ENCODE assay signal across 19 cellular contexts in genomic region chr22:25729016-25729415, GRCh38.
"Had no signal": no experiment of that assay in that cellular context is flagged by ENCODE, and none has a peak within 500 bp of the region (broad histone marks: within the 10 kb centered on the region; RNA-seq: fewer than 3 reads in every experiment).

No MANE protein-coding gene starts in this region.

- H3K36me3 Mint-ChIP-seq: neural progenitor cell, type B pancreatic cell had no signal

- DNase-seq: activated CD4-positive, alpha-beta T cell treated with anti-CD3 and anti-CD28 coated beads, Interleukin-2, amount 10 ng/mL, durations not matched to agents 7 days and 5 days; activated CD8-positive, alpha-beta T cell treated with anti-CD3 and anti-CD28 coated beads, Interleukin-2, amount 10 ng/mL, durations not matched to agents 7 days and 5 days; activated effector memory CD4-positive, alpha-beta T cell treated with anti-CD3 and anti-CD28 coated beads, Interleukin-2, amount 50 U/mL, for 16 hours; activated naive CD4-positive, alpha-beta T cell treated with anti-CD3 and anti-CD28 coated beads, Interleukin-2, amount 50 U/mL, for 16 hours; activated T-cell treated with anti-CD3 and anti-CD28 coated beads, Interleukin-2, amount 50 U/mL, for 4 hours; caudate nucleus; dorsolateral prefrontal cortex; foreskin fibroblast; left ventricle myocardium inferior; mammary epithelial cell; stimulated activated CD4-positive, alpha-beta T cell treated with anti-CD3 and anti-CD28 coated beads, Interleukin-2, amount 100 ng/mL, for 24 hours; T1000; testis had no signal

- H3K27ac Mint-ChIP-seq: progenitor cell of endocrine pancreas, type B pancreatic cell had no signal

- H3K9me3 Mint-ChIP-seq: activated T-cell treated with anti-CD3 and anti-CD28 coated beads, Interleukin-2, amount 50 U/mL, for 4 hours; neural progenitor cell; type B pancreatic cell had no signal

- ATAC-seq: activated CD8-positive, alpha-beta T cell treated with anti-CD3 and anti-CD28 coated beads, Interleukin-2, amount 10 ng/mL, durations not matched to agents 7 days and 5 days; activated T-cell treated with anti-CD3 and anti-CD28 coated beads, Interleukin-2, amount 50 U/mL, for 4 hours had no signal

- H3K4me3 Mint-ChIP-seq: activated CD4-positive, alpha-beta T cell treated with anti-CD3 and anti-CD28 coated beads, Interleukin-2, amount 10 ng/mL, durations not matched to agents 7 days and 5 days; activated CD8-positive, alpha-beta T cell treated with anti-CD3 and anti-CD28 coated beads, Interleukin-2, amount 10 ng/mL, durations not matched to agents 7 days and 5 days; activated T-cell treated with anti-CD3 and anti-CD28 coated beads, Interleukin-2, amount 50 U/mL, for 4 hours; neural progenitor cell; type B pancreatic cell had no signal

- H3K27ac ChIP-seq: dorsolateral prefrontal cortex, epithelial cell of prostate, hepatocyte, left ventricle myocardium inferior, neural progenitor cell, right atrium auricular region, testis had no signal
